In genomic region chr7:28939367-28939766, GRCh38 we compare ENCODE assay signal across 14 cellular contexts. TPM values are rescaled to one million over a fixed set of nuclear protein-coding genes. Genes with fewer than 3 reads are reported as not detected.
"Had no signal": no experiment of that assay in that cellular context is flagged by ENCODE, and none has a peak within 500 bp of the region (broad histone marks: within the 10 kb centered on the region; RNA-seq: fewer than 3 reads in every experiment).

No MANE protein-coding gene starts in this region.

- H3K9me3 Mint-ChIP-seq: activated T-helper 17 cell treated with anti-CD3 and anti-CD28 coated beads, Interleukin-2, amount 50 U/mL, for 72 hours; effector memory CD8-positive, alpha-beta T cell; naive thymus-derived CD8-positive, alpha-beta T cell; stimulated activated naive CD8-positive, alpha-beta T cell treated with anti-CD3 and anti-CD28 coated beads, Interleukin-15, amount 100 ng/mL, for 72 hours had no signal

- H3K4me3 Mint-ChIP-seq: activated T-helper 17 cell treated with anti-CD3 and anti-CD28 coated beads, Interleukin-2, amount 50 U/mL, for 72 hours; effector memory CD8-positive, alpha-beta T cell; naive thymus-derived CD8-positive, alpha-beta T cell; stimulated activated naive CD8-positive, alpha-beta T cell treated with anti-CD3 and anti-CD28 coated beads, Interleukin-15, amount 100 ng/mL, for 72 hours had no signal

- H3K27ac Mint-ChIP-seq: activated T-helper 17 cell treated with anti-CD3 and anti-CD28 coated beads, Interleukin-2, amount 50 U/mL, for 72 hours; effector memory CD8-positive, alpha-beta T cell; naive thymus-derived CD8-positive, alpha-beta T cell; stimulated activated naive CD8-positive, alpha-beta T cell treated with anti-CD3 and anti-CD28 coated beads, Interleukin-15, amount 100 ng/mL, for 72 hours had no signal

- H3K4me1 Mint-ChIP-seq: activated T-helper 17 cell treated with anti-CD3 and anti-CD28 coated beads, Interleukin-2, amount 50 U/mL, for 72 hours; naive thymus-derived CD8-positive, alpha-beta T cell; stimulated activated naive CD8-positive, alpha-beta T cell treated with anti-CD3 and anti-CD28 coated beads, Interleukin-15, amount 100 ng/mL, for 72 hours had no signal

- DNase-seq: activated CD4-positive, alpha-beta T cell treated with anti-CD3 and anti-CD28 coated beads, Interleukin-2, amount 50 U/mL, for 48 hours; activated CD4-positive, CD25-positive, alpha-beta regulatory T cell treated with anti-CD3 and anti-CD28 coated beads, Interleukin-2, amount 50 U/mL, for 72 hours; activated naive CD4-positive, alpha-beta T cell treated with Interleukin-2 at 50 U/mL for 16 hours; dermis blood vessel endothelial cell; effector memory CD8-positive, alpha-beta T cell; head of caudate nucleus; naive thymus-derived CD8-positive, alpha-beta T cell; nucleus accumbens; spleen; stimulated activated naive CD8-positive, alpha-beta T cell treated with anti-CD3 and anti-CD28 coated beads, Interleukin-15, amount 100 ng/mL, for 72 hours; upper lobe of left lung had no signal

- H3K36me3 Mint-ChIP-seq: naive thymus-derived CD8-positive, alpha-beta T cell had no signal

- ATAC-seq: activated T-helper 17 cell treated with anti-CD3 and anti-CD28 coated beads, Interleukin-2, amount 50 U/mL, for 72 hours; effector memory CD8-positive, alpha-beta T cell; naive thymus-derived CD8-positive, alpha-beta T cell; sciatic nerve; stimulated activated naive CD8-positive, alpha-beta T cell treated with anti-CD3 and anti-CD28 coated beads, Interleukin-15, amount 100 ng/mL, for 72 hours had no signal

RNA-seq across cellular contexts. Expression of gene TRIL, which starts 18.8 kb away (rescaled TPM):
- total RNA-seq: activated T-helper 17 cell treated with anti-CD3 and anti-CD28 coated beads, Interleukin-2, amount 50 U/mL, for 72 hours; mononuclear cell; naive thymus-derived CD8-positive, alpha-beta T cell had no signal
- polyA plus RNA-seq: naive thymus-derived CD8-positive, alpha-beta T cell had no signal
